ENCODE assay signal across 1 cellular context in the genomic region with DNA sequence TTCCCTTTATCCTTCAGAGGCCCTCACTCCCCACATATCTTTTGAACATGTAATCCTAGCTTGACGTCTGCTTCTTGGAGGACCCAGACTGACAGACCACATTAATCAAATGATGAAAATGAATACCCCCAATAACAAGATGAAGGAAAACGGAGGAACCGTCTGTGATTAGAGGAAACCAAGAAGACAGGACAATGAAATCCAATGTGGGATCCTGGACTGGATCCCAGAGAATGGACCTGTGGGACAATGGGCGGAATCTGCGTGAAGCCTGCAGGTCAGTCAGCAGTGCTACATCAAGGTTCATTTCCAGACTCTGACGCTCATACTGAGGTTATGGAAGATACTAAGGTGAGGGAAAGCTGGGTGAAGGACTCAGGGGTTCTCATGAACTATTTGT.
TF ChIP-seq lines count a peak whose summit lies in the region.

No MANE protein-coding gene starts in this region.

TF ChIP-seq in HepG2, 621 proteins besides CTCF, POLR2A, EP300 and RAD21:
- TF ChIP-seq EHMT2 (IDR thresholded peaks at IDR 0.05; ENCODE audit: borderline replicate concordance, low read depth, low read length) (no peak), RBM22 (optimal IDR thresholded peaks at IDR 0.05; ENCODE audit: low read length) (peak; percentile 66), CHD4 (IDR thresholded peaks at IDR 0.05; ENCODE audit: borderline replicate concordance, low read length) (no peak), ZNF256 (CRISPR knock-in tag; conservative IDR thresholded peaks at IDR 0.05) (no peak)
TF ChIP-seq in HepG2: peak in this region for 1.
